10 cellular contexts compared by ENCODE assay signal in the genomic region with DNA sequence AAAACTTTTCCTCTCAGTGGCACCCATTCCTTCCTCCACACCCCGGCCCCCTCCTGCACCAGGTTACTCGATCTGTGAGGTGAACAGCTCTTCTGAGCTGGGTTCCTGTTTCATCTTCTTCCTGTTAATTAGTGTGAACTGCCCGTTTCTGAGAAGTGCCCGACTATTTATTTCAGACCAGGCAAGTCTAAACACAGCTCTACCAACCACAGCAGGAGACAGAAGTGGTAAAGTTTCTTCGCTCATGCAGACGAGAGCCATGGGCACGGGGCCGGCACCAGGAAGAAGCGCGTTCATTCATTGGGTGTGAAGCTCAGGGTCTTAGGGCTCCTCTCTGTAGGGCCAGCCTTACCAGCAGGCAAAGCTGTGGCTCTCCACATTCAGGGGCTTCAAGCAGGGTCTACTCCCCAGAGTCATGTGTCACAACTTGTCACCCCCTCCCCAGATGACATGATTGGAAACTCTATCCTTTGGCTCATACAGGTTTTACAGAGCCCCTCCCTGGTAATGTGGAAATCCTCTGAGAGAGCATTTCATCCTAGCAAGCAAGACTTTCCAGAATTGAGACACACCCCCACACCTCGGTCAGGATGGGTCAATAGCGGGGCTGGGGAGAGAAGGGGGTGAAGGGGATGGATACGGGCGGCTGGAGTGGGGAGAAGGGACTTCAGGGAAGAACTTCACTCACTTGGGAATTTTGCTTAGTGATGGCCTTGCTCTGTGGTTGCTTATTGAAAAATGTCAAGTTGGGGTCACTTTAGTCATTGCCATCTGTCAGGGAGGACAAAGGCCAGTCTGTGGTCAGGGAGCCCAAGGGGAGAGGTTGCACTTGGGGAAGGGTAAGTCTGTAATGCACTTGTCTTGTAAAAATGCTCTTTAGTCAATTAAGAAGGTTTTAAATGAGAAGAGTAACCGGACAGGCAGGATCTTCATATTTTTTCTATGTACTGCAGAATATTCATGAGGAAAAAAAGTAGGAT.
A peak's percentile ranks its signal among the peaks of the same experiment; 100 is the strongest.
DNase-seq lines count a peak whose midpoint lies in the region; ATAC-seq and TF ChIP-seq lines count a peak whose summit lies in the region.
"Had no signal": no experiment of that assay in that cellular context is flagged by ENCODE, and none has a peak within 500 bp of the region (broad histone marks: within the 10 kb centered on the region; RNA-seq: fewer than 3 reads in every experiment).

No MANE protein-coding gene starts in this region.

- intact Hi-C loops in HCT116 (cut with micrococcal nuclease) = loop anchor here (1.0 to 5.0 kb wide), 3 partner anchors 46 to 236 kb away; partner anchors contain the start of gene FHDC1
- intact Hi-C loops in OCI-LY7 (cut with micrococcal nuclease; ENCODE audit: unreplicated experiment) = loop anchor here (5.0 to 10.0 kb wide), 2 partner anchors 308 to 565 kb away; partner anchors contain the start of genes ARFIP1 and TIGD4

- H3K27ac ChIP-seq in HCT116 (ENCODE audit: low read depth, low read length) (no peak overlapping the region), OCI-LY7 (ENCODE audit: low read depth, low read length, poor library complexity, severe bottlenecking) (no peak overlapping the region), epithelial cell of prostate (peak overlapping the region; percentile 37), SJCRH30 (no peak overlapping the region)
- H3K27ac ChIP-seq: Peyer's patch had no signal

- H3K9me2 ChIP-seq in HCT116 (ENCODE audit: insufficient read depth) (no peaks in the 10 kb centered on the region), OCI-LY7 (ENCODE audit: insufficient read depth, low read length) (no peaks in the 10 kb centered on the region)

- DNase-seq in HCT116 (ENCODE audit: low read depth, low spot score) (no peak), OCI-LY7 (ENCODE audit: low spot score) (no peak), epithelial cell of prostate (ENCODE audit: low read depth, low spot score) (no peak), pons (ENCODE audit: low spot score) (peak; percentile 2), NCI-H524 treated with DMSO at 0.1 percent for 48 hours (lab: John Stamatoyannopoulos, UW) (no peak), retina (no peak), NCI-H2029 treated with DMSO at 0.1 percent for 48 hours (lab: John Stamatoyannopoulos, UW) (no peak), SJCRH30 (no peak)
- DNase-seq: activated CD8-positive, alpha-beta memory T cell treated with anti-CD3 and anti-CD28 coated beads, Interleukin-2, amount 50 U/mL, for 48 hours had no signal

- H3K4me3 ChIP-seq in HCT116 (replicated peaks in 1 of 2; ENCODE audit: low read depth in 1 of 2, low read length in 2 of 2) (no peak overlapping the region), OCI-LY7 (ENCODE audit: low read depth, low read length, poor library complexity, severe bottlenecking) (no peak overlapping the region), SJCRH30 (no peak overlapping the region)
- H3K4me3 ChIP-seq: Peyer's patch had no signal

- no peak for TF ChIP-seq RAD21 in HCT116 (IDR thresholded peaks at IDR 0.05; ENCODE audit: low read depth)

- TF ChIP-seq CTCF in HCT116 (IDR thresholded peaks at IDR 0.05 in 2 of 3, conservative IDR thresholded peaks at IDR 0.05 in 1 of 3; ENCODE audit: borderline replicate concordance in 1 of 3, insufficient read depth in 1 of 3, low read depth in 2 of 3, low read length in 2 of 3) (no peak), OCI-LY7 (conservative IDR thresholded peaks at IDR 0.05; ENCODE audit: low read length) (no peak)

- H3K9me3 ChIP-seq in HCT116 (ENCODE audit: control insufficient read depth in 1 of 2, insufficient read depth in 1 of 2, low read depth in 1 of 2, low read length in 2 of 2) (no peaks in the 10 kb centered on the region), OCI-LY7 (ENCODE audit: low read length) (no peaks in the 10 kb centered on the region), SJCRH30 (replicated peaks) (no peaks in the 10 kb centered on the region)
- H3K9me3 ChIP-seq: Peyer's patch had no signal

- CTCF ChIA-PET in HCT116 (lab: Charles Lee) (interaction anchor here (0.8 to 2.9 kb wide), 15 partner anchors 8 to 628 kb away, joined by 3 to 56 read pairs (median 4); partner anchors contain the start of genes FHDC1 and TRIM2), OCI-LY7 (lab: Charles Lee; ENCODE audit: unreplicated experiment) (interaction anchor here (0.8 to 3.0 kb wide), 2 partner anchors 44 to 235 kb away, joined by 3 to 15 read pairs; no protein-coding TSS in a partner anchor)

- no peak overlapping the region for H3K9ac ChIP-seq in HCT116 (ENCODE audit: low read length)

- H3K4me2 ChIP-seq in HCT116 (ENCODE audit: low read length) (peak overlapping the region; percentile 44), OCI-LY7 (ENCODE audit: low read length) (peak overlapping the region; percentile 39; the same call in 1 of the 2 replicates)

- TF ChIP-seq POLR2A in HCT116 (IDR thresholded peaks at IDR 0.05; ENCODE audit: borderline replicate concordance, extremely low read depth, insufficient read depth, insufficient read length) = no peak

- POLR2A ChIA-PET in HCT116 (lab: Charles Lee) = interaction anchor here (1.1 kb wide), 1 partner anchor 45 kb away, joined by 4 read pairs; no protein-coding TSS in a partner anchor
- POLR2A ChIA-PET in OCI-LY7 (lab: Charles Lee) = interaction anchor here (0.8 to 1.2 kb wide), 6 partner anchors 8 to 234 kb away, joined by 3 to 5 read pairs (median 4); no protein-coding TSS in a partner anchor

- H3K36me3 ChIP-seq in HCT116 (ENCODE audit: control insufficient read depth in 1 of 2, insufficient read depth in 2 of 2, low read length in 2 of 2) = no peaks in the 10 kb centered on the region
- H3K36me3 ChIP-seq in OCI-LY7 (ENCODE audit: insufficient read depth, low read length) = no peaks in the 10 kb centered on the region
- no peaks in the 10 kb centered on the region for H3K36me3 ChIP-seq in SJCRH30
- H3K36me3 ChIP-seq: Peyer's patch had no signal

- H3K79me2 ChIP-seq in HCT116 (ENCODE audit: insufficient read depth, low read length) = no peaks in the 10 kb centered on the region
- no peaks in the 10 kb centered on the region for H3K79me2 ChIP-seq in OCI-LY7 (ENCODE audit: insufficient read depth, low read depth, low read length)

- H3K27me3 ChIP-seq in HCT116 (ENCODE audit: insufficient read depth, low read length) (no peaks in the 10 kb centered on the region), SJCRH30 (no peaks in the 10 kb centered on the region)
- H3K27me3 ChIP-seq: Peyer's patch had no signal

- RAD21 ChIA-PET in HCT116 (lab: Charles Lee; ENCODE audit: low non-redundant PET in 1 of 2, low total read pairs in 2 of 2, uncharacterized antibody in 2 of 2, unreplicated experiment in 2 of 2) = interaction anchor here in 1 of 2 experiments (1.4 kb wide), 1 partner anchor 45 kb away, joined by 11 read pairs; no protein-coding TSS in a partner anchor

- H2AFZ ChIP-seq in HCT116 (ENCODE audit: low read depth, low read length, poor library complexity, severe bottlenecking) = peak overlapping the region; percentile 79
- H2AFZ ChIP-seq in OCI-LY7 (ENCODE audit: low read length) = peak overlapping the region; percentile 83

- BruUV-seq in HCT116 (replicated peaks; lab: Mats Ljungman, UMichigan) = no TSS peak
- BruUV-seq in OCI-LY7 (replicated peaks; lab: Mats Ljungman, UMichigan) = no TSS peak

- ATAC-seq in HCT116 = no peak

- H4K20me1 ChIP-seq in HCT116 (ENCODE audit: insufficient read depth) (no peaks in the 10 kb centered on the region), OCI-LY7 (ENCODE audit: insufficient read depth, low read length) (no peaks in the 10 kb centered on the region)

- H3K4me1 ChIP-seq in HCT116 (ENCODE audit: control insufficient read depth in 1 of 2, insufficient read depth in 2 of 2, low read length in 2 of 2) = peaks cover 0 to 16% of the 10 kb centered on the region in 2 experiments; a peak in 2 of 4 replicates
- H3K4me1 ChIP-seq in OCI-LY7 (ENCODE audit: insufficient read depth, low read length, poor library complexity, severe bottlenecking) = peaks cover 4% of the 10 kb centered on the region
- peaks cover 8% of the 10 kb centered on the region for H3K4me1 ChIP-seq in SJCRH30

TF ChIP-seq in HCT116, 20 proteins besides CTCF, POLR2A, EP300 and RAD21 (continues in another document):
- TF ChIP-seq SRF (IDR thresholded peaks at IDR 0.05; ENCODE audit: low read depth) (no peak), CBX3 (IDR thresholded peaks at IDR 0.05; ENCODE audit: low read depth) (no peak), EZH2phosphoT487 (IDR thresholded peaks at IDR 0.05; ENCODE audit: borderline replicate concordance) (no peak), SP1 (IDR thresholded peaks at IDR 0.05; ENCODE audit: low read depth) (no peak), ATF3 (IDR thresholded peaks at IDR 0.05) (no peak), JUND (IDR thresholded peaks at IDR 0.05) (no peak), ZNF274 (IDR thresholded peaks at IDR 0.05; ENCODE audit: low read depth, low read length) (no peak), MAX (IDR thresholded peaks at IDR 0.05) (no peak), TCF7L2 (IDR thresholded peaks at IDR 0.05; ENCODE audit: borderline replicate concordance, extremely low read depth, insufficient read depth, insufficient read length) (no peak), EGR1 (IDR thresholded peaks at IDR 0.05; ENCODE audit: low read depth) (no peak), YY1 (IDR thresholded peaks at IDR 0.05; ENCODE audit: extremely low read depth, insufficient replicate concordance, low read depth, low read length) (no peak), CEBPB (IDR thresholded peaks at IDR 0.05; ENCODE audit: low read depth) (no peak), POLR2AphosphoS5 (IDR thresholded peaks at IDR 0.05; ENCODE audit: low read depth, low read length) (no peak), FOSL1 (IDR thresholded peaks at IDR 0.05; ENCODE audit: low read depth) (no peak), ELF1 (IDR thresholded peaks at IDR 0.05; ENCODE audit: borderline replicate concordance, low read depth) (no peak)
